Comparison of ENCODE assay signal across 8 cellular contexts in genomic region chr22:40396882-40397281, GRCh38. TPM values are rescaled to one million over a fixed set of nuclear protein-coding genes. Genes with fewer than 3 reads are reported as not detected.
DNase-seq lines count a peak whose midpoint lies in the region; ATAC-seq, FAIRE-seq and TF ChIP-seq lines count a peak whose summit lies in the region.

No MANE protein-coding gene starts in this region.

- H3K4me3 Mint-ChIP-seq in stimulated activated naive B cell treated with anti-CD40 and anti-IgM and Interleukin-4, amounts not matched to agents 10 μg/mL and 1 μg/mL and 100 μg/mL, for 72 hours, result no peak overlapping the region

- intact Hi-C loops in pancreas (cut with DNase I), result no loop called here

- no peak overlapping the region for H3K4me3 ChIP-seq in pancreas

- peak; percentile 72 for FAIRE-seq in pancreas (lab: Jason Lieb, UNC)

- H3K9me3 Mint-ChIP-seq in stimulated activated naive B cell treated with anti-CD40 and anti-IgM and Interleukin-4, amounts not matched to agents 10 μg/mL and 1 μg/mL and 100 μg/mL, for 72 hours, result no peaks in the 10 kb centered on the region

- H3K9me3 ChIP-seq in pancreas, result no peaks in the 10 kb centered on the region

- peak overlapping the region; percentile 62 to 84 (median 74) for H3K27ac ChIP-seq in pancreas

- peaks cover 19 to 50% of the 10 kb centered on the region in 2 donors for H3K36me3 Mint-ChIP-seq in stimulated activated naive B cell treated with anti-CD40 and anti-IgM and Interleukin-4, amounts not matched to agents 10 μg/mL and 1 μg/mL and 100 μg/mL, for 72 hours

- H3K4me1 ChIP-seq in pancreas, result peaks cover 19 to 26% (median 21%) of the 10 kb centered on the region in 3 donors

- peaks cover 0 to 11% (median under 1%) of the 10 kb centered on the region in 3 donors for H3K36me3 ChIP-seq in pancreas

- DNase-seq in DMS79 treated with DMSO at 0.1 percent for 48 hours (lab: John Stamatoyannopoulos, UW) (peak; percentile 52), NCI-H2227 treated with DMSO at 0.1 percent for 48 hours (lab: John Stamatoyannopoulos, UW) (peak; percentile 16), fibroblast of peridontal ligament (ENCODE audit: extremely low read depth) (peak; percentile 51), pancreas (peak; percentile 67 to 88 (median 84)), NCI-H1436 treated with DMSO at 0.1 percent for 48 hours (lab: John Stamatoyannopoulos, UW) (no peak)
- no peak for DNase-seq in stimulated activated naive CD4-positive, alpha-beta T cell treated with Interleukin-2 at 50 U/mL for 16 hours (lab: John Stamatoyannopoulos, UW)
- no peak for DNase-seq in stimulated activated naive B cell treated with anti-CD40 and anti-IgM and Interleukin-4, amounts not matched to agents 10 μg/mL and 1 μg/mL and 100 μg/mL, for 72 hours

- peaks cover 48 to 94% of the 10 kb centered on the region in 2 donors for H3K4me1 Mint-ChIP-seq in stimulated activated naive B cell treated with anti-CD40 and anti-IgM and Interleukin-4, amounts not matched to agents 10 μg/mL and 1 μg/mL and 100 μg/mL, for 72 hours

- 10% methylated on average over 4 of the region's 4 CpGs for WGBS in pancreas, 2 donors

- no peaks in the 10 kb centered on the region for H3K27me3 ChIP-seq in pancreas

- no peaks in the 10 kb centered on the region for H3K27me3 Mint-ChIP-seq in stimulated activated naive B cell treated with anti-CD40 and anti-IgM and Interleukin-4, amounts not matched to agents 10 μg/mL and 1 μg/mL and 100 μg/mL, for 72 hours

- ATAC-seq in pancreas, result peak; percentile 93 to 95 (median 94)
- no peak for ATAC-seq in GM18867 (IDR thresholded peaks at IDR 0.05; ENCODE audit: unreplicated experiment)
- no peak for ATAC-seq in stimulated activated naive B cell treated with anti-CD40 and anti-IgM and Interleukin-4, amounts not matched to agents 10 μg/mL and 1 μg/mL and 100 μg/mL, for 72 hours (replicated peaks)

- no peak overlapping the region for H3K27ac Mint-ChIP-seq in stimulated activated naive B cell treated with anti-CD40 and anti-IgM and Interleukin-4, amounts not matched to agents 10 μg/mL and 1 μg/mL and 100 μg/mL, for 72 hours

- no peak for TF ChIP-seq CTCF in pancreas (IDR thresholded peaks at IDR 0.05)

RNA-seq across cellular contexts. Expression of gene SGSM3, which starts 26.5 kb away (rescaled TPM):
- total RNA-seq in pancreas, result 10 to 100 TPM; 57.1 to 94.0 (median 66.7) TPM
- polyA plus RNA-seq in pancreas, result 100 to 1,000 TPM; 191 to 215 TPM

RNA-seq across cellular contexts. Expression of gene ADSL, which starts 50.6 kb away (rescaled TPM):
- 10 to 100 TPM; 18.9 to 35.7 (median 25.1) TPM for total RNA-seq in pancreas
- polyA plus RNA-seq in pancreas, result 10 to 100 TPM; 23.6 to 31.5 TPM

Comparison
In these comparisons a context has a peak if more than half of its experiments do, and no peak if none do; other contexts are left out.
1. DNase-seq: peak in DMS79 treated with DMSO at 0.1 percent for 48 hours (single experiment), NCI-H2227 treated with DMSO at 0.1 percent for 48 hours (single experiment), fibroblast of peridontal ligament (single experiment) and pancreas (6 of 6); none in NCI-H1436 treated with DMSO at 0.1 percent for 48 hours (single experiment), stimulated activated naive CD4-positive, alpha-beta T cell treated with Interleukin-2 at 50 U/mL for 16 hours (single experiment) and stimulated activated naive B cell treated with anti-CD40 and anti-IgM and Interleukin-4, amounts not matched to agents 10 μg/mL and 1 μg/mL and 100 μg/mL, for 72 hours (single experiment).
2. ATAC-seq: peak in pancreas (4 of 4); none in GM18867 (single experiment) and stimulated activated naive B cell treated with anti-CD40 and anti-IgM and Interleukin-4, amounts not matched to agents 10 μg/mL and 1 μg/mL and 100 μg/mL, for 72 hours (0 of 2).